In the genomic region with DNA sequence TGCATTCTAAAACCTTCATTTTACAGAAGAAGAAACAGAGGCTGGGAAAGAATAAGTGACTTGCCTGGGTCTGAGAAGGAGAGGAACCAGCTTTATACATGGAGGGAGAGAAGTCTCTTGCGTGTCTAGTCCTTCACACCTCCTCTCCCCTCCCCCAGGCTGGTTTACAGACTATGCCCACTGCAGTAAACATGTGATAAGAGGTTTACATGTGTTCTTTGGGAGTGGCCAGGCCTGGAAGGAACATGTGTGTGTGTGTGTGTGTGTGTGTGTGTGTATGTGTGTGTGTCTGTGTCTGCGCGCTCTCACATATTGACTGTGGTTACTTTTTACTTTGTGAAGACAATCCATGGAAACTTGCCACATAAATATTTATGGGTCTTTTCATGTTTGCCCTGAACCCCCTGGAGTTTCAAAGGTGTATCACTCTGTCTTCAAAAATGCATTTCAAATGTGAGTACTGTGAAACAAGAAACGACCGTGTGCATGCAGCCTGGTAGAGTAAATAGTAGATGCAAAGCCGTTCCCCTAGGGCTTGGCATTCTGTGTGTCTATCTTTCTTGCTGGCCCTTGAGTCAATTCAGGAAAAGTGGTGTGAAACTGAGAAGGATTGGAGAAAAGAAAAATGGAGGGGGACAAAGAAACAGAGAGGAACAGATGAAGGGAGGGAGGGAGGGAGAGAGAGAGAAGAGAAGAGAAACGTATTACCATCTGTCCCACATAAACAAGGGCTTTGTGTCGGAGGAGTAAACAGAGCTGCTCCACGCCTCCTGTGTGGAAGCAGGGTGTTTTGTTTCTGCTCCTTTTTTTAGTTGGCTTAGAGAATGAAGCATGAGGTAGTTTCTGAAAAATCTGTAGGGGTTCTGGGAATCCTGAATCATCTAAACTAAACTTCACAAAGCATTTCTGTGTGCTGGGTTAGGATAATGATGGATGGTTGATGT, we compare ENCODE assay signal across 9 cellular contexts. TPM values are rescaled to one million over a fixed set of nuclear protein-coding genes. Genes with fewer than 3 reads are reported as not detected.
DNase-seq lines count a peak whose midpoint lies in the region; ATAC-seq and TF ChIP-seq lines count a peak whose summit lies in the region.
"Had no signal": no experiment of that assay in that cellular context is flagged by ENCODE, and none has a peak within 500 bp of the region (broad histone marks: within the 10 kb centered on the region; RNA-seq: fewer than 3 reads in every experiment).

No MANE protein-coding gene starts in this region.

- no peak for DNase-seq in activated naive CD4-positive, alpha-beta T cell treated with anti-CD3 and anti-CD28 coated beads, Interleukin-2, amount 50 U/mL, for 72 hours (ENCODE audit: low spot score in 2 of 2)
- no peak for DNase-seq in activated naive CD4-positive, alpha-beta T cell (lab: John Stamatoyannopoulos, UW)
- peak; percentile 34 for DNase-seq in NCI-H748 treated with DMSO at 0.1 percent for 48 hours (lab: John Stamatoyannopoulos, UW)
- DNase-seq in globus pallidus (ENCODE audit: low spot score), result peak; percentile 91
- DNase-seq in testis, result peak; percentile 63
- no peak for DNase-seq in GOT3 (lab: John Stamatoyannopoulos, UW)
- DNase-seq: effector memory CD4-positive, alpha-beta T cell had no signal

- intact Hi-C loops in testis (cut with DNase I; ENCODE audit: low total_unique reads), result no loop called here

- TF ChIP-seq POLR2A in testis (IDR thresholded peaks at IDR 0.05), result no peak

- no peaks in the 10 kb centered on the region for H3K9me3 ChIP-seq in testis

- peak overlapping the region; percentile 9 to 48 for H3K27ac ChIP-seq in testis

- 46 to 61% methylated on average over 9 of the region's 9 CpGs for WGBS in testis, 2 donors

- H3K4me3 ChIP-seq in testis, result no peak overlapping the region

- H3K27me3 ChIP-seq in testis, result no peaks in the 10 kb centered on the region

- peak; percentile 11 to 35 for ATAC-seq in activated naive CD4-positive, alpha-beta T cell treated with anti-CD3 and anti-CD28 coated beads, Interleukin-2, amount 50 U/mL, for 72 hours
- no peak for ATAC-seq in GM21786 (IDR thresholded peaks at IDR 0.05; ENCODE audit: unreplicated experiment)
- ATAC-seq in HG02870 (IDR thresholded peaks at IDR 0.05; ENCODE audit: unreplicated experiment), result no peak

- H3K27ac Mint-ChIP-seq in activated naive CD4-positive, alpha-beta T cell treated with anti-CD3 and anti-CD28 coated beads, Interleukin-2, amount 50 U/mL, for 72 hours, result no peak overlapping the region

- H3K9me3 Mint-ChIP-seq in activated naive CD4-positive, alpha-beta T cell treated with anti-CD3 and anti-CD28 coated beads, Interleukin-2, amount 50 U/mL, for 72 hours, result no peaks in the 10 kb centered on the region

- H3K4me1 ChIP-seq in testis, result peaks cover 56% of the 10 kb centered on the region

- no peaks in the 10 kb centered on the region for H3K36me3 Mint-ChIP-seq in activated naive CD4-positive, alpha-beta T cell treated with anti-CD3 and anti-CD28 coated beads, Interleukin-2, amount 50 U/mL, for 72 hours

- TF ChIP-seq CTCF in testis (IDR thresholded peaks at IDR 0.05), result no peak

- H3K36me3 ChIP-seq in testis (ENCODE audit: low read depth, missing control alignments), result no peaks in the 10 kb centered on the region

RNA-seq across cellular contexts. Expression of gene CLDN11, which starts 51.7 kb away (rescaled TPM):
- total RNA-seq in activated naive CD4-positive, alpha-beta T cell treated with anti-CD3 and anti-CD28 coated beads, Interleukin-2, amount 50 U/mL, for 72 hours, result not detected
- total RNA-seq in testis, result 1,000 to 10,000 TPM; 1,237 to 1,538 TPM
- 378 TPM for polyA plus RNA-seq in testis (ENCODE audit: insufficient read depth, low read depth, low replicate concordance)

Comparison
In these comparisons a context has a peak if more than half of its experiments do, and no peak if none do; other contexts are left out.
1. ATAC-seq: peak in activated naive CD4-positive, alpha-beta T cell treated with anti-CD3 and anti-CD28 coated beads, Interleukin-2, amount 50 U/mL, for 72 hours (2 of 2); none in GM21786 (single experiment) and HG02870 (single experiment).
2. DNase-seq: peak in NCI-H748 treated with DMSO at 0.1 percent for 48 hours (single experiment), globus pallidus (single experiment) and testis (single experiment); none in activated naive CD4-positive, alpha-beta T cell treated with anti-CD3 and anti-CD28 coated beads, Interleukin-2, amount 50 U/mL, for 72 hours (0 of 2), activated naive CD4-positive, alpha-beta T cell (0 of 4) and GOT3 (single experiment).
3. RNA of gene CLDN11, which starts 51.7 kb away (total RNA-seq): 1,237 to 1,538 TPM in testis; not detected in activated naive CD4-positive, alpha-beta T cell treated with anti-CD3 and anti-CD28 coated beads, Interleukin-2, amount 50 U/mL, for 72 hours; every median in the first group is over 1,000 times any median in the second.